In genomic region chr22:31815383-31815814, GRCh38 we compare ENCODE assay signal across 8 cellular contexts.
DNase-seq lines count a peak whose midpoint lies in the region; ATAC-seq, FAIRE-seq and TF ChIP-seq lines count a peak whose summit lies in the region.
"Not testable (repeated sequence)": the region's sequence is repeated elsewhere in the genome, so short reads cannot be mapped to it uniquely, and the experiment has no call there.

No MANE protein-coding gene starts in this region.

- H3K9me3 ChIP-seq in Peyer's patch; hepatocyte (ENCODE audit: low read depth); liver (ENCODE audit: control insufficient read depth in 4 of 4, low read length in 3 of 4); mucosa of descending colon; small intestine (ENCODE audit: control insufficient read depth, low read depth): not testable (repeated sequence)

- H3K4me3 Mint-ChIP-seq in activated naive CD4-positive, alpha-beta T cell treated with anti-CD3 and anti-CD28 coated beads, Interleukin-2, amount 10 ng/mL, durations not matched to agents 7 days and 5 days = not testable (repeated sequence)

- FAIRE-seq in colon (lab: Jason Lieb, UNC) = peak; percentile 89
- not testable (repeated sequence) for FAIRE-seq in small intestine (lab: Jason Lieb, UNC)

- TF ChIP-seq RAD21 in liver (IDR thresholded peaks at IDR 0.05) = peak in 1 of 2 donors; percentile 33

- CTCF ChIA-PET in activated naive CD4-positive, alpha-beta T cell treated with anti-CD3 and anti-CD28 coated beads, Interleukin-2, amount 10 ng/mL, durations not matched to agents 7 days and 5 days (lab: Charles Lee) = not testable (repeated sequence)

- DNase-seq in Peyer's patch = peak in 2 of 3 donors; percentile 68 to 79
- not testable (repeated sequence) for DNase-seq in activated naive CD4-positive, alpha-beta T cell treated with anti-CD3 and anti-CD28 coated beads, Interleukin-2, amount 10 ng/mL, durations not matched to agents 7 days and 5 days
- peak; percentile 27 for DNase-seq in hepatocyte (ENCODE audit: low spot score)
- DNase-seq in left lobe of liver (ENCODE audit: low spot score) = peak; percentile 78
- DNase-seq in mucosa of descending colon = peak; percentile 47 to 58 (median 47)
- DNase-seq in small intestine = peak; percentile 95

- H3K36me3 ChIP-seq in Peyer's patch (peaks cover 0 to 82% (median 0%) of the 10 kb centered on the region in 3 donors), liver (ENCODE audit: control insufficient read depth in 4 of 4, insufficient read depth in 3 of 4, low read depth in 1 of 4, low read length in 3 of 4) (peaks cover under 1 to 43% (median 31%) of the 10 kb centered on the region in 4 donors), small intestine (ENCODE audit: control insufficient read depth in 2 of 2, insufficient read depth in 2 of 2, low read length in 2 of 2) (peaks cover 16 to 19% of the 10 kb centered on the region in 2 donors)
- H3K36me3 ChIP-seq in hepatocyte (replicated peaks; ENCODE audit: insufficient read depth, low read depth); mucosa of descending colon (ENCODE audit: low read depth): not testable (repeated sequence)

- not testable (repeated sequence) for H4K20me1 ChIP-seq in hepatocyte (ENCODE audit: insufficient read depth, poor library complexity, severe bottlenecking)

- intact Hi-C loops in mucosa of descending colon (cut with DNase I, micrococcal nuclease) = not testable (repeated sequence)

- not testable (repeated sequence) for H3K4me2 ChIP-seq in hepatocyte

- not testable (repeated sequence) for H3K9me2 ChIP-seq in hepatocyte (replicated peaks; ENCODE audit: insufficient read depth)

- H3K4me1 Mint-ChIP-seq in activated naive CD4-positive, alpha-beta T cell treated with anti-CD3 and anti-CD28 coated beads, Interleukin-2, amount 10 ng/mL, durations not matched to agents 7 days and 5 days = not testable (repeated sequence)

- not testable (repeated sequence) for TF ChIP-seq CTCF in Peyer's patch (IDR thresholded peaks at IDR 0.05); hepatocyte (IDR thresholded peaks at IDR 0.05; ENCODE audit: poor library complexity); liver (IDR thresholded peaks at IDR 0.05; ENCODE audit: low read depth, low read length, missing input control); mucosa of descending colon (IDR thresholded peaks at IDR 0.05)

- H3K9ac ChIP-seq in liver (ENCODE audit: low read depth in 1 of 2, low read length in 2 of 2) = not testable (repeated sequence)

- H3K27me3 Mint-ChIP-seq in activated naive CD4-positive, alpha-beta T cell treated with anti-CD3 and anti-CD28 coated beads, Interleukin-2, amount 10 ng/mL, durations not matched to agents 7 days and 5 days = not testable (repeated sequence)

- H3K27me3 ChIP-seq in Peyer's patch; hepatocyte; liver (ENCODE audit: control insufficient read depth in 4 of 4, insufficient read depth in 4 of 4, low read length in 3 of 4); small intestine (ENCODE audit: control insufficient read depth in 2 of 2, insufficient read depth in 2 of 2, low read length in 2 of 2): not testable (repeated sequence)

- 90% methylated on average over 4 of the region's 4 CpGs for WGBS in hepatocyte (ENCODE audit: low lambda C conversion rate, missing lambda C conversion rate)
- 39% methylated on average over 4 of the region's 4 CpGs for WGBS in liver
- WGBS in small intestine, 3 donors = 29 to 61% (median 35%) methylated on average over 4 of the region's 4 CpGs

- TF ChIP-seq POLR2A in Peyer's patch (IDR thresholded peaks at IDR 0.05) = not testable (repeated sequence)

- H3K79me2 ChIP-seq in hepatocyte = not testable (repeated sequence)

- H3K4me1 ChIP-seq in Peyer's patch; hepatocyte (ENCODE audit: insufficient read depth); mucosa of descending colon (ENCODE audit: low read depth); small intestine (ENCODE audit: control insufficient read depth in 2 of 2, insufficient read depth in 1 of 2, low read depth in 1 of 2, low read length in 1 of 2): not testable (repeated sequence)
- H3K4me1 ChIP-seq in liver (ENCODE audit: control insufficient read depth in 4 of 4, insufficient read depth in 4 of 4, low read length in 3 of 4) = peaks cover 5 to 32% (median 28%) of the 10 kb centered on the region in 4 donors

- H3K36me3 Mint-ChIP-seq in activated naive CD4-positive, alpha-beta T cell treated with anti-CD3 and anti-CD28 coated beads, Interleukin-2, amount 10 ng/mL, durations not matched to agents 7 days and 5 days = peaks cover 53% of the 10 kb centered on the region

- peak overlapping the region; percentile 45 for H3K27ac Mint-ChIP-seq in activated naive CD4-positive, alpha-beta T cell treated with anti-CD3 and anti-CD28 coated beads, Interleukin-2, amount 10 ng/mL, durations not matched to agents 7 days and 5 days

- peak overlapping the region in 3 of 4 donors; percentile 70 to 91 (median 75) for H3K27ac ChIP-seq in Peyer's patch
- H3K27ac ChIP-seq in hepatocyte = peak overlapping the region; percentile 28
- peak overlapping the region; percentile 50 to 88 for H3K27ac ChIP-seq in liver (ENCODE audit: low read depth in 1 of 2, low read length in 2 of 2)
- peak overlapping the region in 1 of 2 donors; percentile 61 for H3K27ac ChIP-seq in small intestine (ENCODE audit: low read depth in 1 of 2, low read length in 1 of 2)

- H2AFZ ChIP-seq in hepatocyte = not testable (repeated sequence)

- H3K4me3 ChIP-seq in Peyer's patch; hepatocyte; liver (ENCODE audit: low read depth in 1 of 3, low read length in 3 of 3); mucosa of descending colon; small intestine (ENCODE audit: low read depth in 1 of 2, low read length in 2 of 2): not testable (repeated sequence)

- not testable (repeated sequence) for H3K9me3 Mint-ChIP-seq in activated naive CD4-positive, alpha-beta T cell treated with anti-CD3 and anti-CD28 coated beads, Interleukin-2, amount 10 ng/mL, durations not matched to agents 7 days and 5 days

- ATAC-seq in left lobe of liver (peak; percentile 77), mucosa of descending colon (peak; percentile 95)

TF ChIP-seq in liver, 16 proteins besides CTCF, POLR2A, EP300 and RAD21 (continues in another document):
- TF ChIP-seq SP1 (IDR thresholded peaks at IDR 0.05) (peak; percentile 74), NR2F2 (IDR thresholded peaks at IDR 0.05) (peak; percentile 28), YY1 (IDR thresholded peaks at IDR 0.05) (peak; percentile 67), MAX (IDR thresholded peaks at IDR 0.05) (peak; percentile 83), JUND (IDR thresholded peaks at IDR 0.05) (peak; percentile 80 to 85), RXRA (IDR thresholded peaks at IDR 0.05) (peak; percentile 89 to 90), HNF4G (IDR thresholded peaks at IDR 0.05) (peak; percentile 75), HNF4A (conservative IDR thresholded peaks at IDR 0.05) (peak; percentile 93 to 95), GABPA (IDR thresholded peaks at IDR 0.05 in 1 of 2, conservative IDR thresholded peaks at IDR 0.05 in 1 of 2) (peak in 1 of 2 donors; percentile 37), ZBTB33 (IDR thresholded peaks at IDR 0.05) (peak; percentile 88)
